In genomic region chr3:10507331-10507730, GRCh38 we compare ENCODE assay signal across 27 cellular contexts. TPM values are rescaled to one million over a fixed set of nuclear protein-coding genes. Genes with fewer than 3 reads are reported as not detected.
"Had no signal": no experiment of that assay in that cellular context is flagged by ENCODE, and none has a peak within 500 bp of the region (broad histone marks: within the 10 kb centered on the region; RNA-seq: fewer than 3 reads in every experiment).

No MANE protein-coding gene starts in this region.

- H3K9me3 Mint-ChIP-seq: endodermal cell; mesothelial cell of epicardium; naive B cell; natural killer cell treated with Interleukin-12 subunit alpha and Interleukin-12 subunit beta and Interleukin-15 and Interleukin-18, amount 100 ng/mL, for 72 hours; neural progenitor cell; stimulated activated memory B cell treated with anti-CD40 and anti-IgM and Interleukin-4, amounts not matched to agents 10 μg/mL and 1 μg/mL and 100 μg/mL, for 72 hours; stimulated activated naive CD8-positive, alpha-beta T cell treated with anti-CD3 and anti-CD28 coated beads, Interleukin-15, Interleukin-2, amounts not matched to agents 100 ng/mL and 50 ng/mL, for 24 hours; type B pancreatic cell had no signal

- H3K27ac Mint-ChIP-seq: endodermal cell; mesothelial cell of epicardium; natural killer cell treated with Interleukin-12 subunit alpha and Interleukin-12 subunit beta and Interleukin-15 and Interleukin-18, amount 100 ng/mL, for 72 hours; neural progenitor cell; stimulated activated memory B cell treated with anti-CD40 and anti-IgM and Interleukin-4, amounts not matched to agents 10 μg/mL and 1 μg/mL and 100 μg/mL, for 72 hours; stimulated activated naive CD8-positive, alpha-beta T cell treated with anti-CD3 and anti-CD28 coated beads, Interleukin-15, Interleukin-2, amounts not matched to agents 100 ng/mL and 50 ng/mL, for 24 hours; type B pancreatic cell had no signal

- H3K4me3 ChIP-seq: gastrocnemius medialis, heart left ventricle, hepatocyte, mucosa of descending colon, neural progenitor cell, psoas muscle, skin epidermis, spleen, testis, tibial artery had no signal

- H3K9me3 ChIP-seq: gastrocnemius medialis, heart left ventricle, mucosa of descending colon, psoas muscle, spleen, testis, tibial artery had no signal

- H3K27me3 ChIP-seq: testis had no signal

- H3K27ac ChIP-seq: epithelial cell of prostate, gastrocnemius medialis, heart left ventricle, hepatocyte, neural progenitor cell, psoas muscle, skin epidermis, spleen, testis, tibial artery had no signal

- H3K36me3 Mint-ChIP-seq: mesothelial cell of epicardium; naive B cell; natural killer cell treated with Interleukin-12 subunit alpha and Interleukin-12 subunit beta and Interleukin-15 and Interleukin-18, amount 100 ng/mL, for 72 hours; neural progenitor cell; stimulated activated memory B cell treated with anti-CD40 and anti-IgM and Interleukin-4, amounts not matched to agents 10 μg/mL and 1 μg/mL and 100 μg/mL, for 72 hours; type B pancreatic cell had no signal

- H3K4me1 ChIP-seq: gastrocnemius medialis, psoas muscle had no signal

- DNase-seq: effector CD8-positive, alpha-beta T cell; endodermal cell; foreskin fibroblast; gastrocnemius medialis; heart left ventricle; kidney; mesenchymal stem cell; mucosa of descending colon; naive B cell; right cardiac atrium; spleen; stimulated activated CD4-positive, alpha-beta T cell treated with anti-CD3 and anti-CD28 coated beads, Interleukin-4, amount 100 ng/mL, for 4 hours; testis; tibial artery had no signal

- H3K36me3 ChIP-seq: gastrocnemius medialis, heart left ventricle, neural progenitor cell, spleen, tibial artery had no signal

- H3K4me3 Mint-ChIP-seq: endodermal cell; mesothelial cell of epicardium; natural killer cell treated with Interleukin-12 subunit alpha and Interleukin-12 subunit beta and Interleukin-15 and Interleukin-18, amount 100 ng/mL, for 72 hours; stimulated activated memory B cell treated with anti-CD40 and anti-IgM and Interleukin-4, amounts not matched to agents 10 μg/mL and 1 μg/mL and 100 μg/mL, for 72 hours; stimulated activated naive CD8-positive, alpha-beta T cell treated with anti-CD3 and anti-CD28 coated beads, Interleukin-15, Interleukin-2, amounts not matched to agents 100 ng/mL and 50 ng/mL, for 24 hours; type B pancreatic cell had no signal

- H3K4me1 Mint-ChIP-seq: endodermal cell; mesothelial cell of epicardium; stimulated activated memory B cell treated with anti-CD40 and anti-IgM and Interleukin-4, amounts not matched to agents 10 μg/mL and 1 μg/mL and 100 μg/mL, for 72 hours had no signal

- ATAC-seq: esophagus mucosa; gastrocnemius medialis; heart left ventricle; mucosa of descending colon; natural killer cell treated with Interleukin-12 subunit alpha and Interleukin-12 subunit beta and Interleukin-15 and Interleukin-18, amount 100 ng/mL, for 72 hours; psoas muscle; right cardiac atrium had no signal

RNA-seq across cellular contexts. Expression of gene ATP2B2, which starts 1.9 kb away (rescaled TPM):
- total RNA-seq: glomerular endothelial cell; lung microvascular endothelial cell; mesothelial cell of epicardium; natural killer cell treated with Interleukin-12 subunit alpha and Interleukin-12 subunit beta and Interleukin-15 and Interleukin-18, amount 100 ng/mL, for 72 hours had no signal
